ENCODE assay signal across 8 cellular contexts in the genomic region with DNA sequence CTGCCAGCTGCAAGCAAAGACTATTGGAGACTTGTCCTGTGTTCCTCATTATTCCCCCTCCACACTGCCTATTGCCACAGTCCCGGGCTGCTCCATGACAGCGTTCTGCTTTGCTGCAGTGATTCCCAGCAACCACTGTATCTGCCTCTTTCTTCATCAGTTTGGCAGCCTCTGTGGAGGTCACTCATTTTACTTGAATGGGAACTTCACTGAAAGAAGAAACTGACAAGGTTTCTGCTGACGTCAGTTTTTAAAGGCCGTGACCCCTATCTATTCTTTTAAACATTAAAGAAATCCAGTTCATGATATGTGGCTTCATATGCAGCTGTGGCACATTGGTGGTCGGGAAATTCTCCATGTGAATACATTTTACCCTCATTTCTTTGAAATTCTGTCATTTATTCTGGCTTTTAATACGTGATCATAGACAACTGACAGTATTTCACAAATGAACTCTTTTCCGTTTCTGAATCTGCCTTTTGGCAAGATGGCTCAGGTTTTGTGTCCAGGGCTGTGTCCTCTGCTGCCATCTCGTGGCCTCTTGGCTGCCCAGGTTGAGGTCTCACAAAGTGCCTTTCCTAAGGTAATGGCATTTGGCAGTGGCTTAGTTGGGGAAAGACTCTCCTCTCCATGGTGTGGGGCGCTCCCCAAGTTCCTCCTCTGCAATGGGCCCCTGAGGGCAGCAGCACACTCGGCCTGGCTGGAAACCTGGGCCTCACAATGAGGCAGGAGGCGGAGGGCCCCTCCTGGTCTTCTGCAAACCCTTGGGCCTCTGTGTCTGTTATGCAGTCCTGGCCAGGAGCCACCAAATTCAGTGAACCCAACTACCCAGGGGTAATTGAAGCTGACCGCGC. TPM values are rescaled to one million over a fixed set of nuclear protein-coding genes. Genes with fewer than 3 reads are reported as not detected.
DNase-seq lines count a peak whose midpoint lies in the region; ATAC-seq and FAIRE-seq lines count a peak whose summit lies in the region.

No MANE protein-coding gene starts in this region.

- ATAC-seq in left colon (peak; percentile 12), HG03159 (IDR thresholded peaks at IDR 0.05; ENCODE audit: unreplicated experiment) (no peak)

- intact Hi-C loops in left colon (cut with DNase I, micrococcal nuclease) = loop anchor here in 1 of 2 donors (5.0 kb wide), 2 partner anchors 39 to 94 kb away; no protein-coding TSS in a partner anchor

- DNase-seq in A172 (ENCODE audit: low spot score) (peak; percentile 58), GM19239 (ENCODE audit: insufficient read length, low spot score) (peak; percentile 47), NCI-H2227 treated with DMSO at 0.1 percent for 48 hours (lab: John Stamatoyannopoulos, UW) (peak; percentile 74), cerebellum (ENCODE audit: low spot score) (peak; percentile 85), left colon (peak; percentile 81 to 90)
- DNase-seq in activated CD4-positive, alpha-beta T cell treated with anti-CD3 and anti-CD28 coated beads for 1 hour = peak; percentile 68
- DNase-seq in stimulated activated CD4-positive, alpha-beta T cell treated with anti-CD3 and anti-CD28 coated beads, Interleukin-1b, Interleukin-23, amount 100 ng/mL, for 24 hours (ENCODE audit: low read depth in 4 of 4, low spot score in 1 of 4) = peak in 3 of 4 experiments; percentile 52 to 67 (median 58)

- FAIRE-seq in GM19239 (lab: Jason Lieb, UNC) = peak; percentile 75

RNA-seq across cellular contexts. Expression of a gene that starts 5.9 kb away (rescaled TPM):
- total RNA-seq in A172 (2014; rRNA removed; shearing (Covaris generic)) = 0.17 TPM in 1 of 2 replicates, not detected in the other
- not detected for total RNA-seq in cerebellum
- 10 to 100 TPM; 37.5 to 46.8 TPM for total RNA-seq in left colon

RNA-seq across cellular contexts. Expression of a gene that starts 8.3 kb away (rescaled TPM):
- 5.9 and 12.0 TPM in 2 replicates for total RNA-seq in A172 (2014; rRNA removed; shearing (Covaris generic))
- total RNA-seq in cerebellum = 15.0 TPM
- total RNA-seq in left colon = 10 to 100 TPM; 51.1 to 53.7 TPM

RNA-seq across cellular contexts. Expression of a gene that starts 36.6 kb away (rescaled TPM):
- total RNA-seq in A172 (2014; rRNA removed; shearing (Covaris generic)) = 19.8 and 21.2 TPM in 2 replicates
- 27.2 TPM for total RNA-seq in cerebellum
- 10 to 100 TPM; 37.2 to 40.8 TPM for total RNA-seq in left colon

RNA-seq across cellular contexts. Expression of a gene that starts 49.1 kb away (rescaled TPM):
- total RNA-seq in A172 (2014; rRNA removed; shearing (Covaris generic)) = not detected in 2 replicates
- total RNA-seq in cerebellum (not detected), left colon (not detected)

RNA-seq across cellular contexts. Expression of a gene that starts 49.1 kb away (rescaled TPM):
- total RNA-seq in A172 (2014; rRNA removed; shearing (Covaris generic)) = not detected in 2 replicates
- total RNA-seq in cerebellum (not detected), left colon (not detected)

Comparison
In these comparisons a context has a peak if more than half of its experiments do, and no peak if none do; other contexts are left out.
1. RNA of a gene that starts 5.9 kb away (total RNA-seq): 37.5 to 46.8 TPM in left colon; not detected in cerebellum (single experiment) and 0.17 TPM in A172; every median in the first group is over 10 times any median in the second.
2. Peak in every context shown above with its lines, with median percentiles within 50 percentile points of each other: DNase-seq.